1 cellular context compared by ENCODE assay signal in genomic region chr7:874036-874749, GRCh38.
TF ChIP-seq lines count a peak whose summit lies in the region.

No MANE protein-coding gene starts in this region.

TF ChIP-seq in K562, 482 proteins besides CTCF, POLR2A, EP300 and RAD21 (continued from another document and continues in another):
- TF ChIP-seq, protein P1, sequence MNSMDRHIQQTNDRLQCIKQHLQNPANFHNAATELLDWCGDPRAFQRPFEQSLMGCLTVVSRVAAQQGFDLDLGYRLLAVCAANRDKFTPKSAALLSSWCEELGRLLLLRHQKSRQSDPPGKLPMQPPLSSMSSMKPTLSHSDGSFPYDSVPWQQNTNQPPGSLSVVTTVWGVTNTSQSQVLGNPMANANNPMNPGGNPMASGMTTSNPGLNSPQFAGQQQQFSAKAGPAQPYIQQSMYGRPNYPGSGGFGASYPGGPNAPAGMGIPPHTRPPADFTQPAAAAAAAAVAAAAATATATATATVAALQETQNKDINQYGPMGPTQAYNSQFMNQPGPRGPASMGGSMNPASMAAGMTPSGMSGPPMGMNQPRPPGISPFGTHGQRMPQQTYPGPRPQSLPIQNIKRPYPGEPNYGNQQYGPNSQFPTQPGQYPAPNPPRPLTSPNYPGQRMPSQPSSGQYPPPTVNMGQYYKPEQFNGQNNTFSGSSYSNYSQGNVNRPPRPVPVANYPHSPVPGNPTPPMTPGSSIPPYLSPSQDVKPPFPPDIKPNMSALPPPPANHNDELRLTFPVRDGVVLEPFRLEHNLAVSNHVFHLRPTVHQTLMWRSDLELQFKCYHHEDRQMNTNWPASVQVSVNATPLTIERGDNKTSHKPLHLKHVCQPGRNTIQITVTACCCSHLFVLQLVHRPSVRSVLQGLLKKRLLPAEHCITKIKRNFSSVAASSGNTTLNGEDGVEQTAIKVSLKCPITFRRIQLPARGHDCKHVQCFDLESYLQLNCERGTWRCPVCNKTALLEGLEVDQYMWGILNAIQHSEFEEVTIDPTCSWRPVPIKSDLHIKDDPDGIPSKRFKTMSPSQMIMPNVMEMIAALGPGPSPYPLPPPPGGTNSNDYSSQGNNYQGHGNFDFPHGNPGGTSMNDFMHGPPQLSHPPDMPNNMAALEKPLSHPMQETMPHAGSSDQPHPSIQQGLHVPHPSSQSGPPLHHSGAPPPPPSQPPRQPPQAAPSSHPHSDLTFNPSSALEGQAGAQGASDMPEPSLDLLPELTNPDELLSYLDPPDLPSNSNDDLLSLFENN (IDR thresholded peaks at IDR 0.05; ENCODE audit: low read depth in 2 of 2, low read length in 2 of 2), result no peak
- TF ChIP-seq TEAD1 (CRISPR knock-in tag; IDR thresholded peaks at IDR 0.05) (no peak), HDAC1 (IDR thresholded peaks at IDR 0.05) (no peak), MEF2A (IDR thresholded peaks at IDR 0.05; ENCODE audit: control insufficient read depth, low read depth, low read length) (no peak), BCL6 (CRISPR knock-in tag; IDR thresholded peaks at IDR 0.05) (no peak), TARDBP (IDR thresholded peaks at IDR 0.05) (no peak), TBL1XR1 (IDR thresholded peaks at IDR 0.05; ENCODE audit: low read length in 2 of 2) (peak in 1 of 2 experiments; percentile 23; a peak in 1 of 4 replicates), ZNF282 (CRISPR knock-in tag; IDR thresholded peaks at IDR 0.05) (no peak), ARHGAP35 (IDR thresholded peaks at IDR 0.05; ENCODE audit: partially characterized antibody) (no peak), FOXK1 (CRISPR knock-in tag; IDR thresholded peaks at IDR 0.05; ENCODE audit: borderline replicate concordance) (no peak), SUPT5H (IDR thresholded peaks at IDR 0.05) (0 out of 2 replicates have a peak, but pooled peaks have one; percentile 11), ZNF354B (CRISPR knock-in tag; IDR thresholded peaks at IDR 0.05) (no peak), CHD4 (IDR thresholded peaks at IDR 0.05; ENCODE audit: insufficient read depth, insufficient replicate concordance, low read depth, low read length, poor library complexity, severe bottlenecking) (no peak), RBM34 (IDR thresholded peaks at IDR 0.05; ENCODE audit: borderline replicate concordance, insufficient read depth, low read length) (no peak), PYGO2 (tag; IDR thresholded peaks at IDR 0.05) (no peak), PTBP1 (IDR thresholded peaks at IDR 0.05; ENCODE audit: low read depth, low read length) (no peak), NFIC (IDR thresholded peaks at IDR 0.05) (0 out of 2 replicates have a peak, but pooled peaks have one; percentile 24), SRSF9 (IDR thresholded peaks at IDR 0.05; ENCODE audit: borderline replicate concordance, low read depth, low read length) (no peak), CC2D1A (IDR thresholded peaks at IDR 0.05) (no peak; the same call in 1 of the 2 replicates), FOXM1 (IDR thresholded peaks at IDR 0.05; ENCODE audit: low read depth) (no peak; the same call in 1 of the 2 replicates), FOXM1 (CRISPR knock-in tag; IDR thresholded peaks at IDR 0.05; ENCODE audit: low read depth) (no peak), SOX6 (IDR thresholded peaks at IDR 0.05) (0 out of 2 replicates have a peak, but pooled peaks have one; percentile 29), NEUROD1 (IDR thresholded peaks at IDR 0.05; ENCODE audit: borderline replicate concordance, low read depth, low read length, partially characterized antibody) (no peak), ZNF76 (CRISPR knock-in tag; IDR thresholded peaks at IDR 0.05; ENCODE audit: borderline replicate concordance) (no peak), CXXC5 (CRISPR knock-in tag; IDR thresholded peaks at IDR 0.05) (peak; percentile 73), ZNF23 (CRISPR knock-in tag; IDR thresholded peaks at IDR 0.05) (no peak), SMAD4 (CRISPR knock-in tag; conservative IDR thresholded peaks at IDR 0.05) (peak; percentile 57), ELF4 (CRISPR knock-in tag; IDR thresholded peaks at IDR 0.05) (no peak), ZNF766 (CRISPR knock-in tag; conservative IDR thresholded peaks at IDR 0.05) (peak; percentile 5; the same call in 1 of the 2 replicates), LEF1 (IDR thresholded peaks at IDR 0.05) (0 out of 2 replicates have a peak, but pooled peaks have one; percentile 24), ZNF253 (CRISPR knock-in tag; conservative IDR thresholded peaks at IDR 0.05) (no peak), NR2C1 (IDR thresholded peaks at IDR 0.05) (peak; percentile 65), NR2C1 (tag; IDR thresholded peaks at IDR 0.05) (peak; percentile 78), ZNF445 (CRISPR knock-in tag; IDR thresholded peaks at IDR 0.05; ENCODE audit: low read depth) (0 out of 2 replicates have a peak, but pooled peaks have one; percentile 30)
- TF ChIP-seq, protein P2, sequence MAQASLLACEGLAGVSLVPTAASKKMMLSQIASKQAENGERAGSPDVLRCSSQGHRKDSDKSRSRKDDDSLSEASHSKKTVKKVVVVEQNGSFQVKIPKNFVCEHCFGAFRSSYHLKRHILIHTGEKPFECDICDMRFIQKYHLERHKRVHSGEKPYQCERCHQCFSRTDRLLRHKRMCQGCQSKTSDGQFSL (CRISPR knock-in tag; IDR thresholded peaks at IDR 0.05), result no peak
- TF ChIP-seq, protein P2 (tag; IDR thresholded peaks at IDR 0.05), result 0 out of 4 replicates have a peak, but pooled peaks of 1 of the 2 experiments have one; percentile 4
- TF ChIP-seq, protein P3, sequence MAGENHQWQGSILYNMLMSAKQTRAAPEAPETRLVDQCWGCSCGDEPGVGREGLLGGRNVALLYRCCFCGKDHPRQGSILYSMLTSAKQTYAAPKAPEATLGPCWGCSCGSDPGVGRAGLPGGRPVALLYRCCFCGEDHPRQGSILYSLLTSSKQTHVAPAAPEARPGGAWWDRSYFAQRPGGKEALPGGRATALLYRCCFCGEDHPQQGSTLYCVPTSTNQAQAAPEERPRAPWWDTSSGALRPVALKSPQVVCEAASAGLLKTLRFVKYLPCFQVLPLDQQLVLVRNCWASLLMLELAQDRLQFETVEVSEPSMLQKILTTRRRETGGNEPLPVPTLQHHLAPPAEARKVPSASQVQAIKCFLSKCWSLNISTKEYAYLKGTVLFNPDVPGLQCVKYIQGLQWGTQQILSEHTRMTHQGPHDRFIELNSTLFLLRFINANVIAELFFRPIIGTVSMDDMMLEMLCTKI (IDR thresholded peaks at IDR 0.05; ENCODE audit: partially characterized antibody), result no peak
- TF ChIP-seq, protein P4, sequence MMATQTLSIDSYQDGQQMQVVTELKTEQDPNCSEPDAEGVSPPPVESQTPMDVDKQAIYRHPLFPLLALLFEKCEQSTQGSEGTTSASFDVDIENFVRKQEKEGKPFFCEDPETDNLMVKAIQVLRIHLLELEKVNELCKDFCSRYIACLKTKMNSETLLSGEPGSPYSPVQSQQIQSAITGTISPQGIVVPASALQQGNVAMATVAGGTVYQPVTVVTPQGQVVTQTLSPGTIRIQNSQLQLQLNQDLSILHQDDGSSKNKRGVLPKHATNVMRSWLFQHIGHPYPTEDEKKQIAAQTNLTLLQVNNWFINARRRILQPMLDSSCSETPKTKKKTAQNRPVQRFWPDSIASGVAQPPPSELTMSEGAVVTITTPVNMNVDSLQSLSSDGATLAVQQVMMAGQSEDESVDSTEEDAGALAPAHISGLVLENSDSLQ (IDR thresholded peaks at IDR 0.05), result peak; percentile 86
- TF ChIP-seq, protein P5, sequence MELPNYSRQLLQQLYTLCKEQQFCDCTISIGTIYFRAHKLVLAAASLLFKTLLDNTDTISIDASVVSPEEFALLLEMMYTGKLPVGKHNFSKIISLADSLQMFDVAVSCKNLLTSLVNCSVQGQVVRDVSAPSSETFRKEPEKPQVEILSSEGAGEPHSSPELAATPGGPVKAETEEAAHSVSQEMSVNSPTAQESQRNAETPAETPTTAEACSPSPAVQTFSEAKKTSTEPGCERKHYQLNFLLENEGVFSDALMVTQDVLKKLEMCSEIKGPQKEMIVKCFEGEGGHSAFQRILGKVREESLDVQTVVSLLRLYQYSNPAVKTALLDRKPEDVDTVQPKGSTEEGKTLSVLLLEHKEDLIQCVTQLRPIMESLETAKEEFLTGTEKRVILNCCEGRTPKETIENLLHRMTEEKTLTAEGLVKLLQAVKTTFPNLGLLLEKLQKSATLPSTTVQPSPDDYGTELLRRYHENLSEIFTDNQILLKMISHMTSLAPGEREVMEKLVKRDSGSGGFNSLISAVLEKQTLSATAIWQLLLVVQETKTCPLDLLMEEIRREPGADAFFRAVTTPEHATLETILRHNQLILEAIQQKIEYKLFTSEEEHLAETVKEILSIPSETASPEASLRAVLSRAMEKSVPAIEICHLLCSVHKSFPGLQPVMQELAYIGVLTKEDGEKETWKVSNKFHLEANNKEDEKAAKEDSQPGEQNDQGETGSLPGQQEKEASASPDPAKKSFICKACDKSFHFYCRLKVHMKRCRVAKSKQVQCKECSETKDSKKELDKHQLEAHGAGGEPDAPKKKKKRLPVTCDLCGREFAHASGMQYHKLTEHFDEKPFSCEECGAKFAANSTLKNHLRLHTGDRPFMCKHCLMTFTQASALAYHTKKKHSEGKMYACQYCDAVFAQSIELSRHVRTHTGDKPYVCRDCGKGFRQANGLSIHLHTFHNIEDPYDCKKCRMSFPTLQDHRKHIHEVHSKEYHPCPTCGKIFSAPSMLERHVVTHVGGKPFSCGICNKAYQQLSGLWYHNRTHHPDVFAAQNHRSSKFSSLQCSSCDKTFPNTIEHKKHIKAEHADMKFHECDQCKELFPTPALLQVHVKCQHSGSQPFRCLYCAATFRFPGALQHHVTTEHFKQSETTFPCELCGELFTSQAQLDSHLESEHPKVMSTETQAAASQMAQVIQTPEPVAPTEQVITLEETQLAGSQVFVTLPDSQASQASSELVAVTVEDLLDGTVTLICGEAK (IDR thresholded peaks at IDR 0.05), result no peak
- TF ChIP-seq, protein P5 (CRISPR knock-in tag; IDR thresholded peaks at IDR 0.05), result no peak
- TF ChIP-seq, protein P6, sequence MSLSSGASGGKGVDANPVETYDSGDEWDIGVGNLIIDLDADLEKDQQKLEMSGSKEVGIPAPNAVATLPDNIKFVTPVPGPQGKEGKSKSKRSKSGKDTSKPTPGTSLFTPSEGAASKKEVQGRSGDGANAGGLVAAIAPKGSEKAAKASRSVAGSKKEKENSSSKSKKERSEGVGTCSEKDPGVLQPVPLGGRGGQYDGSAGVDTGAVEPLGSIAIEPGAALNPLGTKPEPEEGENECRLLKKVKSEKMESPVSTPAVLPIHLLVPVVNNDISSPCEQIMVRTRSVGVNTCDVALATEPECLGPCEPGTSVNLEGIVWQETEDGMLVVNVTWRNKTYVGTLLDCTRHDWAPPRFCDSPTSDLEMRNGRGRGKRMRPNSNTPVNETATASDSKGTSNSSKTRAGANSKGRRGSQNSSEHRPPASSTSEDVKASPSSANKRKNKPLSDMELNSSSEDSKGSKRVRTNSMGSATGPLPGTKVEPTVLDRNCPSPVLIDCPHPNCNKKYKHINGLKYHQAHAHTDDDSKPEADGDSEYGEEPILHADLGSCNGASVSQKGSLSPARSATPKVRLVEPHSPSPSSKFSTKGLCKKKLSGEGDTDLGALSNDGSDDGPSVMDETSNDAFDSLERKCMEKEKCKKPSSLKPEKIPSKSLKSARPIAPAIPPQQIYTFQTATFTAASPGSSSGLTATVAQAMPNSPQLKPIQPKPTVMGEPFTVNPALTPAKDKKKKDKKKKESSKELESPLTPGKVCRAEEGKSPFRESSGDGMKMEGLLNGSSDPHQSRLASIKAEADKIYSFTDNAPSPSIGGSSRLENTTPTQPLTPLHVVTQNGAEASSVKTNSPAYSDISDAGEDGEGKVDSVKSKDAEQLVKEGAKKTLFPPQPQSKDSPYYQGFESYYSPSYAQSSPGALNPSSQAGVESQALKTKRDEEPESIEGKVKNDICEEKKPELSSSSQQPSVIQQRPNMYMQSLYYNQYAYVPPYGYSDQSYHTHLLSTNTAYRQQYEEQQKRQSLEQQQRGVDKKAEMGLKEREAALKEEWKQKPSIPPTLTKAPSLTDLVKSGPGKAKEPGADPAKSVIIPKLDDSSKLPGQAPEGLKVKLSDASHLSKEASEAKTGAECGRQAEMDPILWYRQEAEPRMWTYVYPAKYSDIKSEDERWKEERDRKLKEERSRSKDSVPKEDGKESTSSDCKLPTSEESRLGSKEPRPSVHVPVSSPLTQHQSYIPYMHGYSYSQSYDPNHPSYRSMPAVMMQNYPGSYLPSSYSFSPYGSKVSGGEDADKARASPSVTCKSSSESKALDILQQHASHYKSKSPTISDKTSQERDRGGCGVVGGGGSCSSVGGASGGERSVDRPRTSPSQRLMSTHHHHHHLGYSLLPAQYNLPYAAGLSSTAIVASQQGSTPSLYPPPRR (CRISPR knock-in tag; IDR thresholded peaks at IDR 0.05; ENCODE audit: borderline replicate concordance), result no peak
